In the genomic region with DNA sequence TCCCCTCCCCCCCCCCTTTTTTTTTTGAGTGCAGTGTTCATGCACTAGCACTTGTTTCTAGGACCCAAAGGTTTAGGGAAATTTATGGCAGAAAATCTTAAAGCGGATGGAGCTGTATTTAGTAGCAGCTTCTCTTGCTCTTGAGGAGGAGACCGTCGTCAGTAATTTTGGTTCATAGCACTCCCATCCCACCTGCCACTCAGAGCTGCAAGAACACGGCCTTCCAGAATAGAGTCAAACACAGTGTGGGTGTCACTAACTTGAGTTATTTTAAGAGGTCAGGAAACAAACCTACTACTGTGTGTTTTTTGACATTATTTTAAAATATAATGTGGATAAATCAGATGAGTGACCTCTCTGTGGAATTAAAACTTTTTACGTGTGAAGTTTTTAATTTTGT, we compare ENCODE assay signal across 20 cellular contexts. TPM values are rescaled to one million over a fixed set of nuclear protein-coding genes. Genes with fewer than 3 reads are reported as not detected.
A peak's percentile ranks its signal among the peaks of the same experiment; 100 is the strongest.
DNase-seq lines count a peak whose midpoint lies in the region; ATAC-seq and TF ChIP-seq lines count a peak whose summit lies in the region.
"Had no signal": no experiment of that assay in that cellular context is flagged by ENCODE, and none has a peak within 500 bp of the region (broad histone marks: within the 10 kb centered on the region; RNA-seq: fewer than 3 reads in every experiment).

No MANE protein-coding gene starts in this region.

- H3K36me3 ChIP-seq in heart left ventricle: peaks cover 0 to 15% (median 4%) of the 10 kb centered on the region in 9 donors
- peaks cover 13% of the 10 kb centered on the region for H3K36me3 ChIP-seq in WERI-Rb-1
- H3K36me3 ChIP-seq in tibial nerve: peaks cover 0 to 28% (median 0%) of the 10 kb centered on the region in 3 donors

- TF ChIP-seq POLR2A in heart left ventricle (IDR thresholded peaks at IDR 0.05) (no peak), tibial nerve (IDR thresholded peaks at IDR 0.05) (no peak)

- 49 to 73% (median 60%) methylated on average over 5 of the region's 5 CpGs for WGBS in heart left ventricle, 4 donors
- WGBS in right cardiac atrium: 65% methylated on average over 5 of the region's 5 CpGs
- WGBS in tibial nerve, 2 donors: 70 to 83% methylated on average over 5 of the region's 5 CpGs

- H3K27ac ChIP-seq in heart left ventricle: no peak overlapping the region
- peak overlapping the region; percentile 48 for H3K27ac ChIP-seq in WERI-Rb-1
- H3K27ac ChIP-seq in right cardiac atrium (ENCODE audit: low read length): peak overlapping the region; percentile 31
- H3K27ac ChIP-seq in substantia nigra (ENCODE audit: low read depth, low read length, poor library complexity, severe bottlenecking): peak overlapping the region; percentile 39
- peak overlapping the region in 1 of 4 donors; percentile 40 for H3K27ac ChIP-seq in tibial nerve
- H3K27ac ChIP-seq: 22Rv1, BLaER1, GM23248, HL-60 had no signal

- H3K9me3 ChIP-seq in heart left ventricle (peaks cover 0 to 25% (median 18%) of the 10 kb centered on the region in 12 donors), WERI-Rb-1 (ENCODE audit: severe bottlenecking) (peaks cover 18% of the 10 kb centered on the region), right cardiac atrium (ENCODE audit: control insufficient read depth, low read length) (no peaks in the 10 kb centered on the region), tibial nerve (peaks cover 0 to 19% (median 4%) of the 10 kb centered on the region in 4 donors)

- DNase-seq in Right ventricle myocardium superior (no peak), heart left ventricle (no peak), WERI-Rb-1 (no peak), right cardiac atrium (no peak), substantia nigra (lab: John Stamatoyannopoulos, UW) (no peak), HPDE6-E6E7 (ENCODE audit: extremely low spot score) (no peak), tibial nerve (ENCODE audit: low spot score in 2 of 2) (no peak)
- DNase-seq: CD8-positive, alpha-beta memory T cell; DND-41; GM23248; HCEC 1CT; NCI-H1105 treated with DMSO at 0.1 percent for 48 hours; NCI-H1694 treated with DMSO at 0.1 percent for 48 hours; NCI-H446; RPMI8226 had no signal

- H3K4me1 ChIP-seq in heart left ventricle: peaks cover 0 to 70% (median 45%) of the 10 kb centered on the region in 12 donors
- H3K4me1 ChIP-seq in right cardiac atrium (ENCODE audit: control insufficient read depth, insufficient read depth, low read length): peaks cover 4% of the 10 kb centered on the region
- peaks cover 0 to 41% (median 17%) of the 10 kb centered on the region in 4 donors for H3K4me1 ChIP-seq in tibial nerve

- no peak for TF ChIP-seq EP300 in tibial nerve (IDR thresholded peaks at IDR 0.05)

- H3K4me3 ChIP-seq in heart left ventricle (no peak overlapping the region), WERI-Rb-1 (ENCODE audit: low read depth, low read length) (no peak overlapping the region), right cardiac atrium (ENCODE audit: low read length) (no peak overlapping the region), tibial nerve (no peak overlapping the region)
- H3K4me3 ChIP-seq: BLaER1, GM12878, GM23248 had no signal

- intact Hi-C loops in Right ventricle myocardium superior (cut with DNase I): no loop called here
- intact Hi-C loops in heart left ventricle (cut with DNase I): no loop called here
- intact Hi-C loops in right cardiac atrium (cut with DNase I): no loop called here

- H3K27me3 ChIP-seq in heart left ventricle: no peaks in the 10 kb centered on the region
- H3K27me3 ChIP-seq in WERI-Rb-1 (ENCODE audit: insufficient read depth, low read depth, severe bottlenecking): no peaks in the 10 kb centered on the region
- no peaks in the 10 kb centered on the region for H3K27me3 ChIP-seq in right cardiac atrium (ENCODE audit: control insufficient read depth, insufficient read depth)
- no peaks in the 10 kb centered on the region for H3K27me3 ChIP-seq in tibial nerve
- H3K27me3 ChIP-seq: BLaER1 had no signal

- peak; percentile 44 for ATAC-seq in Right ventricle myocardium superior (ENCODE audit: poor library complexity)
- no peak for ATAC-seq in heart left ventricle
- no peak for ATAC-seq in right cardiac atrium
- no peak for ATAC-seq in HG03520 (IDR thresholded peaks at IDR 0.05; ENCODE audit: unreplicated experiment)
- ATAC-seq: GM12878 had no signal

- TF ChIP-seq CTCF in heart left ventricle (IDR thresholded peaks at IDR 0.05): no peak
- TF ChIP-seq CTCF in WERI-Rb-1 (IDR thresholded peaks at IDR 0.05; ENCODE audit: low read depth, low read length): no peak
- no peak for TF ChIP-seq CTCF in tibial nerve (IDR thresholded peaks at IDR 0.05)

RNA-seq across cellular contexts. Expression of gene SEC14L1, which starts 37.3 kb away (rescaled TPM):
- total RNA-seq in Right ventricle myocardium superior: 63.9 TPM
- 100 to 1,000 TPM in 1 of 9 donors, 10 to 100 TPM in 8; 43.6 to 116 (median 53.7) TPM for total RNA-seq in heart left ventricle
- polyA plus RNA-seq in heart left ventricle: 10 to 100 TPM; 26.6 to 69.5 TPM
- 10 to 100 TPM; 47.2 to 58.4 (median 50.1) TPM for total RNA-seq in right cardiac atrium
- polyA plus RNA-seq in right cardiac atrium: 39.6 TPM
- 100 to 1,000 TPM in 2 of 4 donors, 10 to 100 TPM in 2; 51.1 to 113 (median 81.7) TPM for total RNA-seq in tibial nerve

Comparison
In these comparisons a context has a peak if more than half of its experiments do, and no peak if none do; other contexts are left out.
1. H3K27ac ChIP-seq: peak in WERI-Rb-1 (single experiment), right cardiac atrium (single experiment) and substantia nigra (single experiment); none in heart left ventricle (0 of 12).